ENCODE assay signal across 9 cellular contexts in genomic region chr11:67400942-67401494, GRCh38. TPM values are rescaled to one million over a fixed set of nuclear protein-coding genes. Genes with fewer than 3 reads are reported as not detected.
DNase-seq lines count a peak whose midpoint lies in the region; ATAC-seq and TF ChIP-seq lines count a peak whose summit lies in the region.
"Had no signal": no experiment of that assay in that cellular context is flagged by ENCODE, and none has a peak within 500 bp of the region (broad histone marks: within the 10 kb centered on the region; RNA-seq: fewer than 3 reads in every experiment).

No MANE protein-coding gene starts in this region.

- CTCF ChIA-PET in A673 (lab: Charles Lee), result interaction anchor here (0.6 to 1.5 kb wide), 15 partner anchors 9 to 107 kb away, joined by 3 to 18 read pairs (median 5); partner anchors contain the start of genes CDK2AP2, CLCF1, GPR152 and RAD9A

- peak overlapping the region; percentile 93 for H2BK5ac ChIP-seq in neuronal stem cell (ENCODE audit: low read length)

- H3K27ac ChIP-seq in A673 (ENCODE audit: low read depth, low read length, poor library complexity, severe bottlenecking) (peak overlapping the region; percentile 95), neuronal stem cell (replicated peaks; ENCODE audit: low read length) (no peak overlapping the region)

- H3K4me3 ChIP-seq in A673 (ENCODE audit: low read depth, low read length, poor library complexity, severe bottlenecking) (peak overlapping the region; percentile 87), NB4 (ENCODE audit: low read depth, low read length) (peak overlapping the region; percentile 90), endocrine pancreas (ENCODE audit: control insufficient read depth, insufficient read depth, low read length) (no peak overlapping the region), neuronal stem cell (ENCODE audit: low read length in 2 of 2) (peak overlapping the region; percentile 85 to 94)

- H2BK12ac ChIP-seq in neuronal stem cell (ENCODE audit: low read length), result peak overlapping the region; percentile 22

- H4K8ac ChIP-seq in neuronal stem cell (ENCODE audit: low read depth, low read length), result no peak overlapping the region

- no TSS peak for BruUV-seq in A673 (replicated peaks; lab: Mats Ljungman, UMichigan)

- H2AK5ac ChIP-seq in neuronal stem cell (ENCODE audit: low read depth, low read length), result peak overlapping the region; percentile 92

- no peak overlapping the region for H2BK15ac ChIP-seq in neuronal stem cell (ENCODE audit: low read length)

- H3K9ac ChIP-seq in endocrine pancreas (ENCODE audit: control insufficient read depth, insufficient read depth, low read length) (peak overlapping the region; percentile 86), neuronal stem cell (ENCODE audit: low read depth, low read length, poor library complexity) (peak overlapping the region; percentile 94)

- peak overlapping the region; percentile 98 for H3K23ac ChIP-seq in neuronal stem cell (ENCODE audit: low read depth, low read length, poor library complexity)

- H3K4ac ChIP-seq in neuronal stem cell (ENCODE audit: low read length), result peak overlapping the region; percentile 66

- TF ChIP-seq POLR2A in NB4 (IDR thresholded peaks at IDR 0.05; ENCODE audit: extremely low read depth, insufficient read length), result no peak

- H2BK120ac ChIP-seq in neuronal stem cell (ENCODE audit: low read depth, low read length), result peak overlapping the region; percentile 91

- peak; percentile 10 for ATAC-seq in GM19467 (IDR thresholded peaks at IDR 0.05; ENCODE audit: unreplicated experiment)

- peak overlapping the region; percentile 97 for H3K14ac ChIP-seq in neuronal stem cell (ENCODE audit: low read length)

- H2AFZ ChIP-seq in neuronal stem cell (ENCODE audit: low read length), result peak overlapping the region; percentile 98

- no peak overlapping the region for H4K91ac ChIP-seq in neuronal stem cell (ENCODE audit: low read depth, low read length, poor library complexity)

- peaks cover 43% of the 10 kb centered on the region for H3K36me3 ChIP-seq in A673 (ENCODE audit: insufficient read depth, low read length, poor library complexity, severe bottlenecking)
- H3K36me3 ChIP-seq in endocrine pancreas (ENCODE audit: control insufficient read depth, insufficient read depth, low read length), result no peaks in the 10 kb centered on the region
- peaks cover 35 to 47% of the 10 kb centered on the region in 2 donors for H3K36me3 ChIP-seq in neuronal stem cell (replicated peaks in 1 of 2; ENCODE audit: control insufficient read depth in 2 of 2, insufficient read depth in 2 of 2, low read length in 2 of 2)

- H3K79me1 ChIP-seq in neuronal stem cell (ENCODE audit: low read depth, low read length), result peaks cover 15% of the 10 kb centered on the region

- intact Hi-C loops in A673 (cut with micrococcal nuclease; ENCODE audit: unreplicated experiment), result no loop called here

- TF ChIP-seq CTCF in A673 (conservative IDR thresholded peaks at IDR 0.05; ENCODE audit: low read depth, low read length) (no peak), NB4 (IDR thresholded peaks at IDR 0.05; ENCODE audit: low read depth, low read length) (no peak)

- H3K18ac ChIP-seq in neuronal stem cell (ENCODE audit: low read length), result peak overlapping the region; percentile 98

- H3K27me3 ChIP-seq in A673 (replicated peaks; ENCODE audit: insufficient read depth, low read depth, low read length, poor library complexity), result no peaks in the 10 kb centered on the region
- H3K27me3 ChIP-seq in endocrine pancreas (ENCODE audit: control insufficient read depth, insufficient read depth, low read length), result no peaks in the 10 kb centered on the region
- no peaks in the 10 kb centered on the region for H3K27me3 ChIP-seq in neuronal stem cell (ENCODE audit: control insufficient read depth in 3 of 3, insufficient read depth in 3 of 3, low read depth in 1 of 3, low read length in 3 of 3)

- DNase-seq in A673 (ENCODE audit: low spot score) (no peak), NB4 (ENCODE audit: low read depth) (no peak), neuronal stem cell (ENCODE audit: low spot score) (no peak), NCI-H2029 treated with DMSO at 0.1 percent for 48 hours (lab: John Stamatoyannopoulos, UW) (no peak), NCI-H2196 (lab: John Stamatoyannopoulos, UW; ENCODE audit: unreplicated experiment) (no peak)
- DNase-seq in NK-92 treated with Interleukin-12 subunit alpha and Interleukin-12 subunit beta, amount 100 ng/mL, for 24 hours (lab: John Stamatoyannopoulos, UW), result no peak

- H3K9me3 ChIP-seq in A673 (ENCODE audit: low read depth, low read length, poor library complexity, severe bottlenecking) (no peaks in the 10 kb centered on the region), endocrine pancreas (ENCODE audit: control insufficient read depth, low read length) (no peaks in the 10 kb centered on the region), neuronal stem cell (replicated peaks in 1 of 2; ENCODE audit: control insufficient read depth in 2 of 2, insufficient read depth in 1 of 2, low read depth in 1 of 2, low read length in 2 of 2) (no peaks in the 10 kb centered on the region)

- no CpG with 5 or more reads among the region's 27 CpGs for WGBS in neuronal stem cell (ENCODE audit: extremely low coverage in 2 of 2, insufficient read length in 2 of 2, insufficient replicate concordance in 1 of 2), 2 donors

- POLR2A ChIA-PET in A673 (lab: Charles Lee; ENCODE audit: low non-redundant PET), result interaction anchor here (0.8 kb wide), 1 partner anchor 9 kb away, joined by 3 read pairs; the partner anchor contains the start of gene RAD9A

- H3K4me1 ChIP-seq in A673 (ENCODE audit: insufficient read depth, low read length, poor library complexity, severe bottlenecking) (peaks cover 21% of the 10 kb centered on the region), endocrine pancreas (ENCODE audit: control insufficient read depth, insufficient read depth, low read length) (no peaks in the 10 kb centered on the region), neuronal stem cell (ENCODE audit: control insufficient read depth in 2 of 2, insufficient read depth in 1 of 2, low read depth in 1 of 2, low read length in 2 of 2) (peaks cover 10 to 31% of the 10 kb centered on the region in 2 donors)

- peak overlapping the region; percentile 93 for H3K4me2 ChIP-seq in neuronal stem cell (ENCODE audit: insufficient read depth, low read length, poor library complexity, severe bottlenecking)

RNA-seq across cellular contexts. Expression of gene PPP1CA, which starts 0.6 kb away (rescaled TPM):
- 239 TPM in 2 replicates for total RNA-seq in A673 (2021)
- 114 TPM for polyA plus RNA-seq in neuronal stem cell (2013, experiment 1 of 2)
- polyA plus RNA-seq in neuronal stem cell (2013, experiment 2 of 2), result 112 TPM

RNA-seq across cellular contexts. Expression of gene TBC1D10C, which starts 2.9 kb away (rescaled TPM):
- total RNA-seq in A673 (2021), result not detected in 2 replicates
- polyA plus RNA-seq in neuronal stem cell (2013, experiment 1 of 2), result 0.36 TPM
- polyA plus RNA-seq in neuronal stem cell (2013, experiment 2 of 2), result 0.53 TPM
- total RNA-seq: renal cortical epithelial cell had no signal

RNA-seq across cellular contexts. Expression of gene RAD9A, which starts 9.2 kb away (rescaled TPM):
- total RNA-seq in A673 (2021), result 43.0 and 55.0 TPM in 2 replicates
- 29.1 TPM for polyA plus RNA-seq in neuronal stem cell (2013, experiment 1 of 2)
- polyA plus RNA-seq in neuronal stem cell (2013, experiment 2 of 2), result 29.1 TPM

RNA-seq across cellular contexts. Expression of gene CARNS1, which starts 14.5 kb away (rescaled TPM):
- 0.13 and 0.28 TPM in 2 replicates for total RNA-seq in A673 (2021)
- polyA plus RNA-seq in neuronal stem cell (2013, experiment 1 of 2), result 0.11 TPM
- 0.10 TPM for polyA plus RNA-seq in neuronal stem cell (2013, experiment 2 of 2)

RNA-seq across cellular contexts. Expression of gene RPS6KB2, which starts 27.3 kb away (rescaled TPM):
- total RNA-seq in A673 (2021), result 58.8 and 65.0 TPM in 2 replicates
- 26.4 TPM for polyA plus RNA-seq in neuronal stem cell (2013, experiment 1 of 2)
- 24.3 TPM for polyA plus RNA-seq in neuronal stem cell (2013, experiment 2 of 2)
